ENCODE assay signal across 1 cellular context in the genomic region with DNA sequence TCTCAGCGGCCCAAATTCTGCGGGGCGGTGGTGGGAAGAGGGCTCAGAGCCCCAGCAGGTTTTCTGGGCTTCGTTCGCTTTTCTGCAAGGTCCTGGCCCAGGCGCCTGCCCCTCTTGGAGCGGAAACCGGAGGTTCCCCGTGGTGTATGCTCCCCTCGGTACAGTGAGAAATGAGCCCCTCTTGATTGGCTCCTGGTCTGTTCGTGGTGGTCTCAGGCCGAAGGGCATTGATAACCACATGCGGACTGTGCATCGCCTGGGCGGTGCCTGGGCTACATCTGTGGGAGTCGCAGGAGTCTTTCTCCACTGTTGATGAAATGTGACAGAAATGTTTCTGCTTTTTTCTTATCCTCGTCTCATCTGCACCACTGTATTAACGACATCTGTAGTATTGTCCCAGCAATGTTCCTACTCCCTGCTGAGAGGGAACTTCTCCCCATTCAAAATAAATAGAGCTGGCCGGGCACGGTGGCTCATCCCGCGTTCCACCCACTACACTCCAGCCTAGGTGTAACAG.
TF ChIP-seq lines count a peak whose summit lies in the region.

No MANE protein-coding gene starts in this region.

TF ChIP-seq in K562, 482 proteins besides CTCF, POLR2A, EP300 and RAD21 (continued from another document and continues in another):
- TF ChIP-seq, protein P1, sequence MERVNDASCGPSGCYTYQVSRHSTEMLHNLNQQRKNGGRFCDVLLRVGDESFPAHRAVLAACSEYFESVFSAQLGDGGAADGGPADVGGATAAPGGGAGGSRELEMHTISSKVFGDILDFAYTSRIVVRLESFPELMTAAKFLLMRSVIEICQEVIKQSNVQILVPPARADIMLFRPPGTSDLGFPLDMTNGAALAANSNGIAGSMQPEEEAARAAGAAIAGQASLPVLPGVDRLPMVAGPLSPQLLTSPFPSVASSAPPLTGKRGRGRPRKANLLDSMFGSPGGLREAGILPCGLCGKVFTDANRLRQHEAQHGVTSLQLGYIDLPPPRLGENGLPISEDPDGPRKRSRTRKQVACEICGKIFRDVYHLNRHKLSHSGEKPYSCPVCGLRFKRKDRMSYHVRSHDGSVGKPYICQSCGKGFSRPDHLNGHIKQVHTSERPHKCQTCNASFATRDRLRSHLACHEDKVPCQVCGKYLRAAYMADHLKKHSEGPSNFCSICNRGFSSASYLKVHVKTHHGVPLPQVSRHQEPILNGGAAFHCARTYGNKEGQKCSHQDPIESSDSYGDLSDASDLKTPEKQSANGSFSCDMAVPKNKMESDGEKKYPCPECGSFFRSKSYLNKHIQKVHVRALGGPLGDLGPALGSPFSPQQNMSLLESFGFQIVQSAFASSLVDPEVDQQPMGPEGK (CRISPR knock-in tag; IDR thresholded peaks at IDR 0.05; ENCODE audit: borderline replicate concordance): no peak
- TF ChIP-seq ESRRA (IDR thresholded peaks at IDR 0.05; ENCODE audit: borderline replicate concordance, low read depth) (no peak), TCF3 (CRISPR knock-in tag; IDR thresholded peaks at IDR 0.05) (peak; percentile 22; the same call in 1 of the 2 replicates), GTF2E2 (tag; IDR thresholded peaks at IDR 0.05) (peak; percentile 22; the same call in 1 of the 2 replicates), TRIM25 (IDR thresholded peaks at IDR 0.05; ENCODE audit: borderline replicate concordance) (no peak), CCNT2 (IDR thresholded peaks at IDR 0.05; ENCODE audit: borderline replicate concordance, extremely low read depth, insufficient read length, low read depth, low read length) (no peak), HIVEP1 (CRISPR knock-in tag; IDR thresholded peaks at IDR 0.05) (no peak; the same call in 1 of the 2 replicates), TRIM24 (IDR thresholded peaks at IDR 0.05) (no peak), RREB1 (CRISPR knock-in tag; IDR thresholded peaks at IDR 0.05) (no peak), ZSCAN32 (CRISPR knock-in tag; IDR thresholded peaks at IDR 0.05) (no peak), RNF2 (IDR thresholded peaks at IDR 0.05) (no peak), POLR2B (IDR thresholded peaks at IDR 0.05; ENCODE audit: low read depth, partially characterized antibody) (no peak), ZBTB11 (CRISPR knock-in tag; IDR thresholded peaks at IDR 0.05) (peak in 2 of 3 experiments; percentile 49 to 53; a peak in 2 of 6 replicates), ZNF785 (CRISPR knock-in tag; IDR thresholded peaks at IDR 0.05) (no peak), KLF16 (IDR thresholded peaks at IDR 0.05) (no peak), NFXL1 (CRISPR knock-in tag; IDR thresholded peaks at IDR 0.05) (no peak), KDM5B (IDR thresholded peaks at IDR 0.05; ENCODE audit: insufficient replicate concordance, low read depth, low read length) (peak; percentile 8), RBFOX2 (IDR thresholded peaks at IDR 0.05; ENCODE audit: low read depth, low read length) (no peak), LCOR (CRISPR knock-in tag; IDR thresholded peaks at IDR 0.05) (no peak), BCOR (IDR thresholded peaks at IDR 0.05) (no peak), ZNF280B (CRISPR knock-in tag; IDR thresholded peaks at IDR 0.05) (no peak), FOXK2 (conservative IDR thresholded peaks at IDR 0.05 in 1 of 2, IDR thresholded peaks at IDR 0.05 in 1 of 2; ENCODE audit: low read depth in 2 of 2) (no peak), SMAD4 (CRISPR knock-in tag; conservative IDR thresholded peaks at IDR 0.05) (no peak), YY1 (IDR thresholded peaks at IDR 0.05; ENCODE audit: borderline replicate concordance in 1 of 3, control insufficient read depth in 1 of 3, extremely low read depth in 1 of 3, insufficient read depth in 3 of 3, insufficient read length in 1 of 3, insufficient replicate concordance in 2 of 3, low read depth in 1 of 3, low read length in 2 of 3) (no peak), SIN3B (IDR thresholded peaks at IDR 0.05; ENCODE audit: low read depth) (no peak), E2F1 (CRISPR knock-in tag; IDR thresholded peaks at IDR 0.05) (no peak), JUND (IDR thresholded peaks at IDR 0.05; ENCODE audit: borderline replicate concordance, low read depth, low read length) (no peak), JUND (tag; IDR thresholded peaks at IDR 0.05; ENCODE audit: borderline replicate concordance, low read depth, low read length) (peak; percentile 22; the same call in 1 of the 3 replicates)
- TF ChIP-seq, protein P2, sequence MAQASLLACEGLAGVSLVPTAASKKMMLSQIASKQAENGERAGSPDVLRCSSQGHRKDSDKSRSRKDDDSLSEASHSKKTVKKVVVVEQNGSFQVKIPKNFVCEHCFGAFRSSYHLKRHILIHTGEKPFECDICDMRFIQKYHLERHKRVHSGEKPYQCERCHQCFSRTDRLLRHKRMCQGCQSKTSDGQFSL (CRISPR knock-in tag; IDR thresholded peaks at IDR 0.05): no peak
- TF ChIP-seq, protein P2 (tag; IDR thresholded peaks at IDR 0.05): no peak
- TF ChIP-seq, protein P3, sequence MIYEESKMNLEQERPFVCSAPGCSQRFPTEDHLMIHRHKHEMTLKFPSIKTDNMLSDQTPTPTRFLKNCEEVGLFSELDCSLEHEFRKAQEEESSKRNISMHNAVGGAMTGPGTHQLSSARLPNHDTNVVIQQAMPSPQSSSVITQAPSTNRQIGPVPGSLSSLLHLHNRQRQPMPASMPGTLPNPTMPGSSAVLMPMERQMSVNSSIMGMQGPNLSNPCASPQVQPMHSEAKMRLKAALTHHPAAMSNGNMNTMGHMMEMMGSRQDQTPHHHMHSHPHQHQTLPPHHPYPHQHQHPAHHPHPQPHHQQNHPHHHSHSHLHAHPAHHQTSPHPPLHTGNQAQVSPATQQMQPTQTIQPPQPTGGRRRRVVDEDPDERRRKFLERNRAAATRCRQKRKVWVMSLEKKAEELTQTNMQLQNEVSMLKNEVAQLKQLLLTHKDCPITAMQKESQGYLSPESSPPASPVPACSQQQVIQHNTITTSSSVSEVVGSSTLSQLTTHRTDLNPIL (CRISPR knock-in tag; IDR thresholded peaks at IDR 0.05): no peak
